Comparison of ENCODE assay signal across 20 cellular contexts in the genomic region with DNA sequence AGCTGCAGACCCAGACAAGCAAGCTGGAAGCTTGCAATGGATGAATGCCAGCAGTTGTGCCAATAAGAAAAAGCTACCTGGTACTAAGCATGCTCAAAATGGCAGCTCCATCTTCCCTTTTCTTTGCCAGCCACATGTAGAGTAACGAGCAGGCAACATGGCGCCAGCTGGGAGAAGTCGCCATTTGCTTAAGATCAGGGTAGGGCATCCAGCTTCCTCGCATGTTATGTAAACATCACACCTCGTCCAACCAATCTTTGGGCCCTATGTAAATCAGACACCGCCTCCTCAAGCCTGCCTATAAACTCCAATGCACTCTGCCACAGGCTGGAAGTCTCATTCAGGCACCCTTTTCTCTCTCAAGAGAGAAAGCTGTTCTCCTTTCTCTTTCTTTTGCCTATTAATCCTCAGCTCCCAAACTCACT.
DNase-seq lines count a peak whose midpoint lies in the region; ATAC-seq, FAIRE-seq and TF ChIP-seq lines count a peak whose summit lies in the region.
"Had no signal": no experiment of that assay in that cellular context is flagged by ENCODE, and none has a peak within 500 bp of the region (broad histone marks: within the 10 kb centered on the region; RNA-seq: fewer than 3 reads in every experiment).

No MANE protein-coding gene starts in this region.

- peak; percentile 92 for ATAC-seq in K562
- no peak for ATAC-seq in naive thymus-derived CD4-positive, alpha-beta T cell
- ATAC-seq: activated CD8-positive, alpha-beta T cell treated with anti-CD3 and anti-CD28 coated beads, Interleukin-2, amount 10 ng/mL, durations not matched to agents 7 days and 5 days; foreskin keratinocyte; lower lobe of right lung had no signal

- WGBS in K562 (ENCODE audit: insufficient coverage, low coverage, missing lambda C conversion rate), result 3% methylated on average over 6 of the region's 6 CpGs

- H3K4me3 Mint-ChIP-seq in naive thymus-derived CD4-positive, alpha-beta T cell, result no peak overlapping the region
- H3K4me3 Mint-ChIP-seq: activated CD8-positive, alpha-beta T cell treated with anti-CD3 and anti-CD28 coated beads, Interleukin-2, amount 10 ng/mL, durations not matched to agents 7 days and 5 days; brain; stimulated activated naive CD8-positive, alpha-beta T cell treated with anti-CD3 and anti-CD28 coated beads, Interleukin-15, Interleukin-2, amounts not matched to agents 100 ng/mL and 50 ng/mL, for 24 hours had no signal

- FAIRE-seq in K562 (lab: Jason Lieb, UNC), result peak; percentile 89
- FAIRE-seq: colon had no signal

- H3K36me3 ChIP-seq in K562 (ENCODE audit: control insufficient read depth, insufficient read depth, low read length), result peaks cover 7% of the 10 kb centered on the region; the same call in 1 of the 3 replicates
- no peaks in the 10 kb centered on the region for H3K36me3 ChIP-seq in naive thymus-derived CD4-positive, alpha-beta T cell (ENCODE audit: control insufficient read depth in 2 of 3, insufficient read depth in 3 of 3, low read length in 3 of 3)
- H3K36me3 ChIP-seq: lower lobe of right lung, thyroid gland had no signal

- H4K20me1 ChIP-seq in K562 (replicated peaks; ENCODE audit: control insufficient read depth, insufficient read depth, low read length), result no peaks in the 10 kb centered on the region

- H3K27me3 Mint-ChIP-seq in naive thymus-derived CD4-positive, alpha-beta T cell, result no peaks in the 10 kb centered on the region
- H3K27me3 Mint-ChIP-seq: brain; stimulated activated naive CD8-positive, alpha-beta T cell treated with anti-CD3 and anti-CD28 coated beads, Interleukin-15, Interleukin-2, amounts not matched to agents 100 ng/mL and 50 ng/mL, for 24 hours had no signal

- H3K9me3 Mint-ChIP-seq in naive thymus-derived CD4-positive, alpha-beta T cell, result peaks cover 0 to 12% (median 1%) of the 10 kb centered on the region in 11 donors
- H3K9me3 Mint-ChIP-seq: stimulated activated naive CD8-positive, alpha-beta T cell treated with anti-CD3 and anti-CD28 coated beads, Interleukin-15, Interleukin-2, amounts not matched to agents 100 ng/mL and 50 ng/mL, for 24 hours had no signal

- TF ChIP-seq POLR2A in K562 (conservative IDR thresholded peaks at IDR 0.05), result peak; percentile 95

- H3K9me3 ChIP-seq in K562 (replicated peaks; ENCODE audit: control insufficient read depth, insufficient read depth, low read depth, low read length), result peaks cover 9% of the 10 kb centered on the region
- H3K9me3 ChIP-seq in naive thymus-derived CD4-positive, alpha-beta T cell (ENCODE audit: control insufficient read depth in 2 of 3, low read length in 3 of 3), result no peaks in the 10 kb centered on the region
- H3K9me3 ChIP-seq: lower lobe of right lung, thyroid gland had no signal

- DNase-seq in Ammon's horn (ENCODE audit: low spot score) (peak; percentile 42), H4 (ENCODE audit: low spot score) (peak; percentile 81), K562 (ENCODE audit: extremely low read depth in 1 of 4, low spot score in 3 of 4) (peak; percentile 39 to 95 (median 58)), medulla oblongata (ENCODE audit: extremely low spot score) (peak; percentile 27), LoVo (ENCODE audit: low spot score) (no peak), DMS114 treated with DMSO at 0.1 percent for 48 hours (lab: John Stamatoyannopoulos, UW; ENCODE audit: unreplicated experiment) (no peak)
- DNase-seq in naive thymus-derived CD4-positive, alpha-beta T cell, result no peak
- DNase-seq: activated CD4-positive, CD25-positive, alpha-beta regulatory T cell treated with anti-CD3 and anti-CD28 coated beads, Interleukin-2, amount 50 U/mL, for 72 hours; activated CD8-positive, alpha-beta T cell treated with anti-CD3 and anti-CD28 coated beads, Interleukin-2, amount 10 ng/mL, durations not matched to agents 7 days and 5 days; activated effector memory CD4-positive, alpha-beta T cell treated with anti-CD3 and anti-CD28 coated beads, Interleukin-2, amount 50 U/mL, for 16 hours; effector memory CD4-positive, alpha-beta T cell; foreskin keratinocyte; lower lobe of right lung; NCI-H146; SHP77 treated with DMSO at 0.1 percent for 48 hours; SW 1271; thyroid gland had no signal

- no peak overlapping the region for H3K27ac Mint-ChIP-seq in naive thymus-derived CD4-positive, alpha-beta T cell
- H3K27ac Mint-ChIP-seq: activated CD8-positive, alpha-beta T cell treated with anti-CD3 and anti-CD28 coated beads, Interleukin-2, amount 10 ng/mL, durations not matched to agents 7 days and 5 days; stimulated activated naive CD8-positive, alpha-beta T cell treated with anti-CD3 and anti-CD28 coated beads, Interleukin-15, Interleukin-2, amounts not matched to agents 100 ng/mL and 50 ng/mL, for 24 hours had no signal

- no peaks in the 10 kb centered on the region for H3K4me1 Mint-ChIP-seq in naive thymus-derived CD4-positive, alpha-beta T cell

- CTCF ChIA-PET in K562 (lab: Yijun Ruan, JAX; ENCODE audit: low intra/inter-chr PET ratio), result interaction anchor here (0.7 kb wide), 1 partner anchor 250 kb away, joined by 3 read pairs; no protein-coding TSS in a partner anchor
- CTCF ChIA-PET in naive thymus-derived CD4-positive, alpha-beta T cell (lab: Charles Lee), result no interaction called here

- H3K79me2 ChIP-seq in K562 (ENCODE audit: control insufficient read depth, insufficient read depth, low read length), result peaks cover 28% of the 10 kb centered on the region

- H3K9me1 ChIP-seq in K562 (ENCODE audit: control insufficient read depth, insufficient read depth, low read length), result no peaks in the 10 kb centered on the region

- TF ChIP-seq RAD21 in K562 (CRISPR knock-in tag; conservative IDR thresholded peaks at IDR 0.05 in 1 of 2, IDR thresholded peaks at IDR 0.05 in 1 of 2), result no peak

- BruUV-seq in K562 (replicated peaks; lab: Mats Ljungman, UMichigan), result no TSS peak

- peaks cover 0 to 12% of the 10 kb centered on the region in 2 experiments; a peak in 3 of 5 replicates for H3K4me1 ChIP-seq in K562 (replicated peaks in 1 of 2; ENCODE audit: control insufficient read depth in 2 of 2, insufficient read depth in 2 of 2, low read length in 2 of 2)
- H3K4me1 ChIP-seq in naive thymus-derived CD4-positive, alpha-beta T cell (ENCODE audit: control insufficient read depth in 2 of 2, insufficient read depth in 2 of 2, low read length in 2 of 2), result no peaks in the 10 kb centered on the region
- H3K4me1 ChIP-seq: foreskin keratinocyte, lower lobe of right lung, thyroid gland had no signal

- POLR2A ChIA-PET in K562 (lab: Yijun Ruan, JAX), result interaction anchor here (0.8 to 1.8 kb wide), 7 partner anchors 9 to 237 kb away, joined by 3 to 7 read pairs (median 4); no protein-coding TSS in a partner anchor
- POLR2A ChIA-PET in naive thymus-derived CD4-positive, alpha-beta T cell (lab: Charles Lee), result interaction anchor here (1.4 kb wide), 1 partner anchor 11 kb away, joined by 4 read pairs; no protein-coding TSS in a partner anchor

- intact Hi-C loops in K562 (cut with micrococcal nuclease), result loop anchor here (10.0 kb wide), 1 partner anchor 157 kb away; no protein-coding TSS in a partner anchor
- intact Hi-C loops in naive thymus-derived CD4-positive, alpha-beta T cell (cut with micrococcal nuclease), result no loop called here

- no peak for TF ChIP-seq EP300 in K562 (IDR thresholded peaks at IDR 0.05; ENCODE audit: low read length)

- peak overlapping the region; percentile 88 for H2AFZ ChIP-seq in K562 (ENCODE audit: low read depth, low read length)

- H3K27me3 ChIP-seq in K562 (ENCODE audit: control insufficient read depth in 2 of 2, insufficient read depth in 2 of 2, low read length in 2 of 2), result no peaks in the 10 kb centered on the region
- H3K27me3 ChIP-seq in naive thymus-derived CD4-positive, alpha-beta T cell (ENCODE audit: control insufficient read depth in 2 of 2, insufficient read depth in 2 of 2, low read length in 2 of 2), result no peaks in the 10 kb centered on the region
- H3K27me3 ChIP-seq: foreskin keratinocyte, thyroid gland had no signal

- no peak for TF ChIP-seq CTCF in K562 (IDR thresholded peaks at IDR 0.05 in 2 of 3, conservative IDR thresholded peaks at IDR 0.05 in 1 of 3; ENCODE audit: insufficient read depth in 2 of 3, low read depth in 1 of 3, low read length in 3 of 3)

- peaks cover 0 to 11% (median 4%) of the 10 kb centered on the region in 5 donors for H3K36me3 Mint-ChIP-seq in naive thymus-derived CD4-positive, alpha-beta T cell
- H3K36me3 Mint-ChIP-seq: brain had no signal

- peak overlapping the region; percentile 79 for H3K4me2 ChIP-seq in K562 (ENCODE audit: insufficient read depth, low read length)

- peak overlapping the region in 1 of 2 experiments; percentile 74; a peak in 2 of 4 replicates for H3K9ac ChIP-seq in K562 (ENCODE audit: insufficient read depth in 1 of 2, low read depth in 2 of 2, low read length in 2 of 2)

- peak overlapping the region; percentile 14 for H3K4me3 ChIP-seq in K562
- H3K4me3 ChIP-seq in naive thymus-derived CD4-positive, alpha-beta T cell (ENCODE audit: low read length), result no peak overlapping the region
- H3K4me3 ChIP-seq: lower lobe of right lung, thyroid gland had no signal

- in situ Hi-C loops in K562 (cut with MboI), result no loop called here

- peak overlapping the region; percentile 73 for H3K27ac ChIP-seq in K562 (ENCODE audit: extremely low read depth, low read depth, low read length)
- no peak overlapping the region for H3K27ac ChIP-seq in naive thymus-derived CD4-positive, alpha-beta T cell (ENCODE audit: low read depth, low read length)
- H3K27ac ChIP-seq: foreskin keratinocyte, lower lobe of right lung, thyroid gland had no signal

TF ChIP-seq in K562, 482 proteins besides CTCF, POLR2A, EP300 and RAD21 (continues in another document):
- TF ChIP-seq, protein P1, sequence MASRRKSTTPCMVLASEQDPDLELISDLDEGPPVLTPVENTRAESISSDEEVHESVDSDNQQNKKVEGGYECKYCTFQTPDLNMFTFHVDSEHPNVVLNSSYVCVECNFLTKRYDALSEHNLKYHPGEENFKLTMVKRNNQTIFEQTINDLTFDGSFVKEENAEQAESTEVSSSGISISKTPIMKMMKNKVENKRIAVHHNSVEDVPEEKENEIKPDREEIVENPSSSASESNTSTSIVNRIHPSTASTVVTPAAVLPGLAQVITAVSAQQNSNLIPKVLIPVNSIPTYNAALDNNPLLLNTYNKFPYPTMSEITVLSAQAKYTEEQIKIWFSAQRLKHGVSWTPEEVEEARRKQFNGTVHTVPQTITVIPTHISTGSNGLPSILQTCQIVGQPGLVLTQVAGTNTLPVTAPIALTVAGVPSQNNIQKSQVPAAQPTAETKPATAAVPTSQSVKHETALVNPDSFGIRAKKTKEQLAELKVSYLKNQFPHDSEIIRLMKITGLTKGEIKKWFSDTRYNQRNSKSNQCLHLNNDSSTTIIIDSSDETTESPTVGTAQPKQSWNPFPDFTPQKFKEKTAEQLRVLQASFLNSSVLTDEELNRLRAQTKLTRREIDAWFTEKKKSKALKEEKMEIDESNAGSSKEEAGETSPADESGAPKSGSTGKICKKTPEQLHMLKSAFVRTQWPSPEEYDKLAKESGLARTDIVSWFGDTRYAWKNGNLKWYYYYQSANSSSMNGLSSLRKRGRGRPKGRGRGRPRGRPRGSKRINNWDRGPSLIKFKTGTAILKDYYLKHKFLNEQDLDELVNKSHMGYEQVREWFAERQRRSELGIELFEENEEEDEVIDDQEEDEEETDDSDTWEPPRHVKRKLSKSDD (conservative IDR thresholded peaks at IDR 0.05; ENCODE audit: low read length), result no peak; the same call in 1 of the 2 replicates
- TF ChIP-seq E2F3 (CRISPR knock-in tag; IDR thresholded peaks at IDR 0.05), result no peak
- no peak for TF ChIP-seq HNRNPUL1 (IDR thresholded peaks at IDR 0.05; ENCODE audit: low read length)

Comparison
In these comparisons a context has a peak if more than half of its experiments do, and no peak if none do; other contexts are left out.
1. DNase-seq: peak in Ammon's horn (single experiment), H4 (single experiment), K562 (4 of 4) and medulla oblongata (single experiment); none in naive thymus-derived CD4-positive, alpha-beta T cell (0 of 9), LoVo (single experiment) and DMS114 treated with DMSO at 0.1 percent for 48 hours (single experiment).